In the genomic region with DNA sequence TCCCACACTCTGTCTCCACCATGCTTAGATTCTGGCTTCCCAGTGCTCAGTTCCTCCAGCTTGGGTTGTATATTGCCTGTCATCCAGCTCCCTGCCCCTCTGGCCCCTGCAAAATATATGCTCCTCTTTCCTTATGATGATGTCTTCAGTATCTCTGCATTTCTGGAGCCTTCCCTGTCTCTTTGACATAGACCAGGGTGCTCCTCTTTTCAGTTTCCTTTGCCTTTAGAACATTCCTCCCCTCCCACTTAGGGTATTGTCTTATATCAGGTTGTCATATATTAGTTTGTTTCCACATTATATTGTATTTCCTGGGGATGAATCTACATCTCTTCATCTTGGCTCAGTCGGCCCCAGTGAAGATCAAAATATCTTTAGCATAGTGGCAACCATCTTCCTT, we compare ENCODE assay signal across 14 cellular contexts.
"Had no signal": no experiment of that assay in that cellular context is flagged by ENCODE, and none has a peak within 500 bp of the region (broad histone marks: within the 10 kb centered on the region; RNA-seq: fewer than 3 reads in every experiment).

No MANE protein-coding gene starts in this region.

- H3K27me3 ChIP-seq: brain microvascular endothelial cell, neutrophil had no signal

- H3K9me3 ChIP-seq: neutrophil had no signal

- H3K27ac ChIP-seq: brain microvascular endothelial cell, heart left ventricle, neutrophil, SK-N-MC had no signal

- H3K27ac Mint-ChIP-seq: activated B cell treated with CpG ODN at 0.5 μM for 24 hours, type B pancreatic cell had no signal

- H3K4me3 ChIP-seq: heart left ventricle, lung, SK-N-MC had no signal

- H3K4me3 Mint-ChIP-seq: activated B cell treated with CpG ODN at 0.5 μM for 24 hours, naive B cell, type B pancreatic cell had no signal

- H3K27me3 Mint-ChIP-seq: type B pancreatic cell had no signal

- ATAC-seq: heart left ventricle, left colon had no signal

- H3K36me3 ChIP-seq: brain microvascular endothelial cell, heart left ventricle, neutrophil had no signal

- H3K9me3 Mint-ChIP-seq: activated B cell treated with CpG ODN at 0.5 μM for 24 hours had no signal

- H3K36me3 Mint-ChIP-seq: naive B cell, type B pancreatic cell had no signal

- H3K4me1 ChIP-seq: heart left ventricle had no signal

- DNase-seq: activated B cell treated with CpG ODN at 0.5 μM for 24 hours; activated CD8-positive, alpha-beta memory T cell treated with anti-CD3 and anti-CD28 coated beads, Interleukin-2, amount 50 U/mL, for 48 hours; activated gamma-delta T cell treated with Interleukin-2 at 50 U/mL for 16 hours; amygdala; brain microvascular endothelial cell; effector memory CD4-positive, alpha-beta T cell; heart left ventricle; left colon; naive B cell; retina had no signal
